ENCODE assay signal across 26 cellular contexts in genomic region chr7:20005081-20005480, GRCh38.
"Had no signal": no experiment of that assay in that cellular context is flagged by ENCODE, and none has a peak within 500 bp of the region (broad histone marks: within the 10 kb centered on the region; RNA-seq: fewer than 3 reads in every experiment).

No MANE protein-coding gene starts in this region.

- H3K27ac Mint-ChIP-seq: effector memory CD8-positive, alpha-beta T cell; mesothelial cell of epicardium; naive B cell; natural killer cell treated with Interleukin-12 subunit alpha and Interleukin-12 subunit beta and Interleukin-15 and Interleukin-18, amount 100 ng/mL, for 72 hours; progenitor cell of endocrine pancreas; stimulated activated naive B cell treated with anti-CD40 and anti-IgM and Interleukin-4, amounts not matched to agents 10 μg/mL and 1 μg/mL and 100 μg/mL, for 72 hours; stimulated activated naive CD8-positive, alpha-beta T cell treated with anti-CD3 and anti-CD28 coated beads, Interleukin-15, Interleukin-2, amounts not matched to agents 100 ng/mL and 50 ng/mL, for 24 hours had no signal

- H3K4me3 Mint-ChIP-seq: effector memory CD8-positive, alpha-beta T cell; mesothelial cell of epicardium; naive B cell; natural killer cell treated with Interleukin-12 subunit alpha and Interleukin-12 subunit beta and Interleukin-15 and Interleukin-18, amount 100 ng/mL, for 72 hours; neural crest cell; stimulated activated naive B cell treated with anti-CD40 and anti-IgM and Interleukin-4, amounts not matched to agents 10 μg/mL and 1 μg/mL and 100 μg/mL, for 72 hours; stimulated activated naive CD8-positive, alpha-beta T cell treated with anti-CD3 and anti-CD28 coated beads, Interleukin-15, Interleukin-2, amounts not matched to agents 100 ng/mL and 50 ng/mL, for 24 hours had no signal

- H3K27ac ChIP-seq: foreskin keratinocyte, gastroesophageal sphincter, heart left ventricle, hepatocyte, left lung, parathyroid adenoma, right lobe of liver, thoracic aorta, tibial nerve, upper lobe of left lung had no signal

- H3K36me3 Mint-ChIP-seq: mesothelial cell of epicardium; naive B cell; natural killer cell treated with Interleukin-12 subunit alpha and Interleukin-12 subunit beta and Interleukin-15 and Interleukin-18, amount 100 ng/mL, for 72 hours; stimulated activated naive B cell treated with anti-CD40 and anti-IgM and Interleukin-4, amounts not matched to agents 10 μg/mL and 1 μg/mL and 100 μg/mL, for 72 hours had no signal

- H3K79me2 ChIP-seq: hepatocyte, parathyroid adenoma had no signal

- H3K27me3 Mint-ChIP-seq: effector memory CD8-positive, alpha-beta T cell; naive B cell; natural killer cell treated with Interleukin-12 subunit alpha and Interleukin-12 subunit beta and Interleukin-15 and Interleukin-18, amount 100 ng/mL, for 72 hours; progenitor cell of endocrine pancreas; stimulated activated naive B cell treated with anti-CD40 and anti-IgM and Interleukin-4, amounts not matched to agents 10 μg/mL and 1 μg/mL and 100 μg/mL, for 72 hours; stimulated activated naive CD8-positive, alpha-beta T cell treated with anti-CD3 and anti-CD28 coated beads, Interleukin-15, Interleukin-2, amounts not matched to agents 100 ng/mL and 50 ng/mL, for 24 hours had no signal

- H3K4me2 ChIP-seq: hepatocyte had no signal

- DNase-seq: cortex of kidney; effector memory CD8-positive, alpha-beta T cell; erythroblast; foreskin keratinocyte; heart left ventricle; left cardiac atrium; left lung; mesenchymal stem cell; mucosa of descending colon; naive B cell; right lobe of liver; small intestine; stimulated activated CD4-positive, alpha-beta T cell treated with anti-CD3 and anti-CD28 coated beads, Interleukin-15, amount 100 ng/mL, for 24 hours; stimulated activated CD4-positive, alpha-beta T cell treated with anti-CD3 and anti-CD28 coated beads, Interleukin-2, amount 100 ng/mL, for 48 hours; stimulated activated naive B cell treated with anti-CD40 and anti-IgM and Interleukin-4, amounts not matched to agents 10 μg/mL and 1 μg/mL and 100 μg/mL, for 72 hours; upper lobe of left lung had no signal

- H2AFZ ChIP-seq: hepatocyte, parathyroid adenoma had no signal

- ATAC-seq: effector memory CD8-positive, alpha-beta T cell; foreskin keratinocyte; gastroesophageal sphincter; heart left ventricle; left cardiac atrium; left lung; mucosa of descending colon; natural killer cell treated with Interleukin-12 subunit alpha and Interleukin-12 subunit beta and Interleukin-15 and Interleukin-18, amount 100 ng/mL, for 72 hours; right lobe of liver; stimulated activated naive B cell treated with anti-CD40 and anti-IgM and Interleukin-4, amounts not matched to agents 10 μg/mL and 1 μg/mL and 100 μg/mL, for 72 hours had no signal

- H3K36me3 ChIP-seq: gastroesophageal sphincter, heart left ventricle, left lung, right lobe of liver, thoracic aorta, tibial nerve, upper lobe of left lung had no signal

- H3K9ac ChIP-seq: parathyroid adenoma had no signal

- H3K4me1 ChIP-seq: foreskin keratinocyte, gastroesophageal sphincter, heart left ventricle, left lung, parathyroid adenoma, right lobe of liver, tibial nerve, upper lobe of left lung had no signal

- H3K4me3 ChIP-seq: gastroesophageal sphincter, heart left ventricle, hepatocyte, left lung, mucosa of descending colon, right lobe of liver, thoracic aorta, tibial nerve, upper lobe of left lung had no signal

- H3K9me3 ChIP-seq: gastroesophageal sphincter, heart left ventricle, left lung, mucosa of descending colon, right lobe of liver, thoracic aorta, tibial nerve, upper lobe of left lung had no signal

- H3K27me3 ChIP-seq: foreskin keratinocyte, gastroesophageal sphincter, heart left ventricle, hepatocyte, left lung, right lobe of liver, tibial nerve, upper lobe of left lung had no signal

- H3K4me1 Mint-ChIP-seq: mesothelial cell of epicardium; naive B cell; neural crest cell; stimulated activated naive B cell treated with anti-CD40 and anti-IgM and Interleukin-4, amounts not matched to agents 10 μg/mL and 1 μg/mL and 100 μg/mL, for 72 hours had no signal

- H3K9me3 Mint-ChIP-seq: mesothelial cell of epicardium; naive B cell; stimulated activated naive B cell treated with anti-CD40 and anti-IgM and Interleukin-4, amounts not matched to agents 10 μg/mL and 1 μg/mL and 100 μg/mL, for 72 hours had no signal
